7 cellular contexts compared by ENCODE assay signal in the genomic region with DNA sequence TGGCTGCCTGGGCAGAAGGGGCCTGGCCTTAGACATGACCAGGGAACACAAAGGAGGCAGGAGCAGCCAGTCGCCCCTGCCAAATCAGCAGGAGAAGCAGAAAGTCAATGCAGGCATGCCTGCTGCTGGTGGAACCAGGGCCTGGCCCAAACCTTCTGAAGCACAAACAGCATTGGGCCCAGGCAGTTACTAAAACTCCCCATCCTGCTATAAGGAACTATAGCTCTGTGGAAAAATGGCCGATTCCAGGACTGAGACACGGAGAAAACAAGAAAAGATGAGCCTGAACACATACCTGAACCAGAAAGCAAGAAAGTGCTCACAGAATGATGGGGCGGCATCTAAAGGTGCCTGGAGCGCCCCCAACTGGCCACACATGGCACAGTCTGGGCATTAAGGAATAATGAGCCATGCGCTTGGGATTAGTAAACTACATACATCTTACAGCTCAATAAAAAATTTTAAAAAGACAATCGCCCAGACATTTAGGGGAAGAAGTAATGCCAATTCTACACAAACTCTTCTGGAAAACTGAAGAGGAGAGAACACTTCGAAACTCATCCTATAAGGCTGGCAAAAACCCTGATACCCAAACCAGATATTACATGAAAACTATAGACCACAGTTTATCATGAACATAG. TPM values are rescaled to one million over a fixed set of nuclear protein-coding genes. Genes with fewer than 3 reads are reported as not detected.
DNase-seq lines count a peak whose midpoint lies in the region; FAIRE-seq and TF ChIP-seq lines count a peak whose summit lies in the region.
"Not testable (repeated sequence)": the region's sequence is repeated elsewhere in the genome, so short reads cannot be mapped to it uniquely, and the experiment has no call there.

No MANE protein-coding gene starts in this region.

- not testable (repeated sequence) for TF ChIP-seq POLR2A in prostate gland (IDR thresholded peaks at IDR 0.05)

- H3K4me2 ChIP-seq in Loucy (ENCODE audit: low read depth, low read length, poor library complexity, severe bottlenecking), result peak overlapping the region; percentile 79

- H3K36me3 ChIP-seq in Loucy (ENCODE audit: insufficient read depth, low read length); kidney epithelial cell (ENCODE audit: control insufficient read depth, insufficient read depth, low read length); prostate gland: not testable (repeated sequence)

- TF ChIP-seq CTCF in Loucy (conservative IDR thresholded peaks at IDR 0.05; ENCODE audit: low read length) (peak; percentile 66), kidney epithelial cell (IDR thresholded peaks at IDR 0.05; ENCODE audit: insufficient read depth, low read length, poor library complexity, severe bottlenecking) (peak; percentile 54), prostate gland (IDR thresholded peaks at IDR 0.05) (peak in 3 of 4 experiments; percentile 12 to 40 (median 32))

- not testable (repeated sequence) for H3K27me3 ChIP-seq in Loucy (ENCODE audit: insufficient read depth, low read length, poor library complexity, severe bottlenecking); kidney epithelial cell (ENCODE audit: control insufficient read depth, insufficient read depth, low read length); prostate gland (replicated peaks; ENCODE audit: insufficient read depth)

- not testable (repeated sequence) for H3K27ac ChIP-seq in prostate gland

- H3K4me1 ChIP-seq in Loucy (ENCODE audit: insufficient read depth, low read length, poor library complexity, severe bottlenecking), result peaks cover 19% of the 10 kb centered on the region
- H3K4me1 ChIP-seq in prostate gland (replicated peaks), result not testable (repeated sequence)

- not testable (repeated sequence) for H2AFZ ChIP-seq in Loucy (ENCODE audit: low read length)

- peak overlapping the region; percentile 88 for H3K4me3 ChIP-seq in Loucy (ENCODE audit: low read length, poor library complexity, severe bottlenecking)
- not testable (repeated sequence) for H3K4me3 ChIP-seq in kidney epithelial cell (ENCODE audit: low read depth, low read length); prostate gland

- not testable (repeated sequence) for H3F3A ChIP-seq in Loucy (ENCODE audit: low read depth)

- DNase-seq in SKM-1 treated with dmso at 0.1 percent for 144 hours (lab: John Stamatoyannopoulos, UW; ENCODE audit: unreplicated experiment) (peak; percentile 13), dermis blood vessel endothelial cell (peak; percentile 37)
- peak; percentile 63 to 64 for DNase-seq in activated T-cell treated with anti-CD3 and anti-CD28 coated beads, Interleukin-2, amount 50 U/mL, for 48 hours
- not testable (repeated sequence) for DNase-seq in kidney epithelial cell (ENCODE audit: low read depth); prostate gland (ENCODE audit: low spot score)

- H3K9me3 ChIP-seq in Loucy (ENCODE audit: insufficient read depth, low read depth, low read length); prostate gland: not testable (repeated sequence)

- peaks cover 32% of the 10 kb centered on the region for H3K79me2 ChIP-seq in Loucy (ENCODE audit: insufficient read depth, low read length)

- H3K9me2 ChIP-seq in Loucy (replicated peaks; ENCODE audit: low read depth, low read length), result not testable (repeated sequence)

- peak overlapping the region; percentile 69 for H3K9ac ChIP-seq in Loucy (ENCODE audit: low read depth, low read length, poor library complexity, severe bottlenecking)

- WGBS in prostate gland, result 53% methylated on average over 8 of the region's 8 CpGs

- intact Hi-C loops in prostate gland (cut with DNase I), result not testable (repeated sequence)

- peak; percentile 81 for FAIRE-seq in G401.6 (lab: Jason Lieb, UNC)

- not testable (repeated sequence) for H4K20me1 ChIP-seq in Loucy (ENCODE audit: insufficient read depth, low read length, poor library complexity, severe bottlenecking)

RNA-seq across cellular contexts. Expression of gene DGCR6L, which starts 2.3 kb away (rescaled TPM):
- total RNA-seq in dermis blood vessel endothelial cell (40.8 and 62.5 TPM in 2 replicates), kidney epithelial cell (83.5 and 100 TPM in 2 replicates), prostate gland (100 to 1,000 TPM; 101 to 109 TPM)

RNA-seq across cellular contexts. Expression of gene RTN4R, which starts 49.4 kb away (rescaled TPM):
- 0.68 and 2.7 TPM in 2 replicates for total RNA-seq in dermis blood vessel endothelial cell
- total RNA-seq in kidney epithelial cell, result 18.2 and 22.9 TPM in 2 replicates
- total RNA-seq in prostate gland, result 1 to 10 TPM; 4.4 to 6.0 TPM
